Comparison of ENCODE assay signal across 40 cellular contexts in the genomic region with DNA sequence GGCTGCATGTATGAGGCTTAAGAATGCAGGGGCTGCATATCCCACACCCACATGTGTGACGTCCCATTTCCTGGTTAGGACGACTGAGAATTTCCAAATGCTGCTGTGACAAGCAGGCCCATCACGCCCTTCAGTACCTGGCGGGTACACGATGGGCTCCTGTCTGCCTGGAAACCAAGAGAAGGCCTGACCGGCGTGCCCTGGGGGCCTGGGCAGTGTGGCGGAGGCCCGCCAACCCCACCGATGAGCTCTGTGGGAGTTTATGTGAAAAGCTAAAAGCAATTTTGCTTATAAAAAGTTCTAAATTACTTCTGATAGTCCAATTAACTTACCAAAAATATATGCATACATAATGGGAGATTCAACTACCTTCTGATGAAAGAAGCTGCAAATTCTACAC.
"Had no signal": no experiment of that assay in that cellular context is flagged by ENCODE, and none has a peak within 500 bp of the region (broad histone marks: within the 10 kb centered on the region; RNA-seq: fewer than 3 reads in every experiment).

No MANE protein-coding gene starts in this region.

- H3K4me1 Mint-ChIP-seq: activated naive CD4-positive, alpha-beta T cell treated with anti-CD3 and anti-CD28 coated beads, Interleukin-2, amount 10 ng/mL, durations not matched to agents 7 days and 5 days; activated naive CD4-positive, alpha-beta T cell treated with anti-CD3 and anti-CD28 coated beads, Interleukin-2, amount 50 U/mL, for 24 hours; activated naive CD8-positive, alpha-beta T cell treated with anti-CD3 and anti-CD28 coated beads for 36 hours; activated naive CD8-positive, alpha-beta T cell treated with anti-CD3 and anti-CD28 coated beads, Interleukin-2, amount 10 ng/mL, durations not matched to agents 7 days and 5 days; activated naive CD8-positive, alpha-beta T cell treated with anti-CD3 and anti-CD28 coated beads, Interleukin-2, amount 50 U/mL, for 24 hours; activated T-helper 17 cell treated with anti-CD3 and anti-CD28 coated beads, Interleukin-2, amount 50 U/mL, for 72 hours; central memory CD8-positive, alpha-beta T cell had no signal

- H3K27ac ChIP-seq: adrenal gland, ascending aorta, body of pancreas, brain microvascular endothelial cell, breast epithelium, cardiac muscle cell had no signal

- H3K27ac Mint-ChIP-seq: activated naive CD4-positive, alpha-beta T cell treated with anti-CD3 and anti-CD28 coated beads for 36 hours; activated naive CD4-positive, alpha-beta T cell treated with anti-CD3 and anti-CD28 coated beads, Interleukin-2, amount 10 ng/mL, durations not matched to agents 7 days and 5 days; activated naive CD4-positive, alpha-beta T cell treated with anti-CD3 and anti-CD28 coated beads, Interleukin-2, amount 50 U/mL, for 24 hours; activated naive CD4-positive, alpha-beta T cell treated with anti-CD3 and anti-CD28 coated beads, Interleukin-2, amount 50 U/mL, for 72 hours; activated naive CD8-positive, alpha-beta T cell; activated naive CD8-positive, alpha-beta T cell treated with anti-CD3 and anti-CD28 coated beads for 36 hours; activated naive CD8-positive, alpha-beta T cell treated with anti-CD3 and anti-CD28 coated beads, Interleukin-2, amount 10 ng/mL, durations not matched to agents 7 days and 5 days; activated naive CD8-positive, alpha-beta T cell treated with anti-CD3 and anti-CD28 coated beads, Interleukin-2, amount 50 U/mL, for 24 hours; activated T-cell treated with anti-CD3 and anti-CD28 coated beads, Interleukin-2, amount 50 U/mL, for 24 hours; activated T-cell treated with anti-CD3 and anti-CD28 coated beads, Interleukin-2, amount 50 U/mL, for 72 hours; activated T-helper 1 cell treated with anti-CD3 and anti-CD28 coated beads, Interleukin-12 subunit alpha, Interleukin-12 subunit beta, Interleukin-2, Interleukin-4 antibody, amounts not matched to agents 30 ng/mL and 10 ng/mL and 1 ng/mL, durations not matched to agents 14 hours and 24 hours and 36 hours; activated T-helper 17 cell treated with anti-CD3 and anti-CD28 coated beads, Interleukin-2, amount 50 U/mL, for 72 hours; activated T-helper 2 cell treated with anti-CD3 and anti-CD28 coated beads, Interferon-gamma antibody, Interleukin-2, Interleukin-4, amounts not matched to agents 10 μg/mL and 5 μg/mL and 100 μg/mL, durations not matched to agents 14 hours and 24 hours and 36 hours; brain had no signal

- H3K36me3 Mint-ChIP-seq: activated naive CD4-positive, alpha-beta T cell treated with anti-CD3 and anti-CD28 coated beads, Interleukin-2, amount 10 ng/mL, durations not matched to agents 7 days and 5 days; activated naive CD4-positive, alpha-beta T cell treated with anti-CD3 and anti-CD28 coated beads, Interleukin-2, amount 50 U/mL, for 24 hours; activated naive CD4-positive, alpha-beta T cell treated with anti-CD3 and anti-CD28 coated beads, Interleukin-2, amount 50 U/mL, for 72 hours; activated naive CD8-positive, alpha-beta T cell; activated naive CD8-positive, alpha-beta T cell treated with anti-CD3 and anti-CD28 coated beads for 36 hours; activated naive CD8-positive, alpha-beta T cell treated with anti-CD3 and anti-CD28 coated beads, Interleukin-2, amount 10 ng/mL, durations not matched to agents 7 days and 5 days; brain had no signal

- H3K4me3 Mint-ChIP-seq: activated naive CD4-positive, alpha-beta T cell treated with anti-CD3 and anti-CD28 coated beads for 36 hours; activated naive CD4-positive, alpha-beta T cell treated with anti-CD3 and anti-CD28 coated beads, Interleukin-2, amount 10 ng/mL, durations not matched to agents 7 days and 5 days; activated naive CD4-positive, alpha-beta T cell treated with anti-CD3 and anti-CD28 coated beads, Interleukin-2, amount 50 U/mL, for 24 hours; activated naive CD8-positive, alpha-beta T cell; activated naive CD8-positive, alpha-beta T cell treated with anti-CD3 and anti-CD28 coated beads for 36 hours; activated naive CD8-positive, alpha-beta T cell treated with anti-CD3 and anti-CD28 coated beads, Interleukin-2, amount 10 ng/mL, durations not matched to agents 7 days and 5 days; activated naive CD8-positive, alpha-beta T cell treated with anti-CD3 and anti-CD28 coated beads, Interleukin-2, amount 50 U/mL, for 24 hours; activated T-cell treated with anti-CD3 and anti-CD28 coated beads, Interleukin-2, amount 50 U/mL, for 24 hours; activated T-cell treated with anti-CD3 and anti-CD28 coated beads, Interleukin-2, amount 50 U/mL, for 4 hours; activated T-cell treated with anti-CD3 and anti-CD28 coated beads, Interleukin-2, amount 50 U/mL, for 72 hours; activated T-helper 1 cell treated with anti-CD3 and anti-CD28 coated beads, Interleukin-12 subunit alpha, Interleukin-12 subunit beta, Interleukin-2, Interleukin-4 antibody, amounts not matched to agents 30 ng/mL and 10 ng/mL and 1 ng/mL, durations not matched to agents 14 hours and 24 hours and 36 hours; activated T-helper 17 cell treated with anti-CD3 and anti-CD28 coated beads, Interleukin-2, amount 50 U/mL, for 72 hours; brain; central memory CD8-positive, alpha-beta T cell had no signal

- FAIRE-seq: astrocyte, bronchial epithelial cell had no signal

- H3K4me3 ChIP-seq: adrenal gland, ascending aorta, body of pancreas, breast epithelium, cardiac muscle cell had no signal

- DNase-seq: activated effector memory CD4-positive, alpha-beta T cell treated with anti-CD3 and anti-CD28 coated beads, Interleukin-2, amount 50 U/mL, for 16 hours; activated effector memory CD4-positive, alpha-beta T cell treated with Interleukin-2 at 50 U/mL for 16 hours; activated gamma-delta T cell; activated gamma-delta T cell treated with Interleukin-2 at 50 U/mL for 16 hours; activated naive CD4-positive, alpha-beta T cell; activated naive CD4-positive, alpha-beta T cell treated with anti-CD3 and anti-CD28 coated beads for 36 hours; activated naive CD4-positive, alpha-beta T cell treated with anti-CD3 and anti-CD28 coated beads, Interleukin-2, amount 10 ng/mL, durations not matched to agents 7 days and 5 days; activated naive CD4-positive, alpha-beta T cell treated with anti-CD3 and anti-CD28 coated beads, Interleukin-2, amount 50 U/mL, for 16 hours; activated naive CD4-positive, alpha-beta T cell treated with Interleukin-2 at 50 U/mL for 16 hours; activated naive CD8-positive, alpha-beta T cell treated with anti-CD3 and anti-CD28 coated beads for 36 hours; activated naive CD8-positive, alpha-beta T cell treated with anti-CD3 and anti-CD28 coated beads, Interleukin-2, amount 10 ng/mL, durations not matched to agents 7 days and 5 days; activated naive CD8-positive, alpha-beta T cell treated with anti-CD3 and anti-CD28 coated beads, Interleukin-2, amount 50 U/mL, for 24 hours; activated T-cell treated with anti-CD3 and anti-CD28 coated beads, Interleukin-2, amount 50 U/mL, for 1 hour; activated T-cell treated with anti-CD3 and anti-CD28 coated beads, Interleukin-2, amount 50 U/mL, for 24 hours; activated T-cell treated with anti-CD3 and anti-CD28 coated beads, Interleukin-2, amount 50 U/mL, for 4 hours; activated T-cell treated with anti-CD3 and anti-CD28 coated beads, Interleukin-2, amount 50 U/mL, for 48 hours; activated T-cell treated with anti-CD3 and anti-CD28 coated beads, Interleukin-2, amount 50 U/mL, for 72 hours; adrenal gland; amniotic stem cell; amygdala; anterior cingulate cortex; aorta; body of pancreas; brain microvascular endothelial cell; caudate nucleus; central memory CD4-positive, alpha-beta T cell; cerebellar nuclear complex had no signal

- H3K4me1 ChIP-seq: adrenal gland, ascending aorta, body of pancreas, breast epithelium had no signal

- H3K27me3 Mint-ChIP-seq: activated naive CD4-positive, alpha-beta T cell treated with anti-CD3 and anti-CD28 coated beads, Interleukin-2, amount 10 ng/mL, durations not matched to agents 7 days and 5 days; activated naive CD4-positive, alpha-beta T cell treated with anti-CD3 and anti-CD28 coated beads, Interleukin-2, amount 50 U/mL, for 24 hours; activated naive CD8-positive, alpha-beta T cell; activated naive CD8-positive, alpha-beta T cell treated with anti-CD3 and anti-CD28 coated beads for 36 hours; activated naive CD8-positive, alpha-beta T cell treated with anti-CD3 and anti-CD28 coated beads, Interleukin-2, amount 10 ng/mL, durations not matched to agents 7 days and 5 days; activated naive CD8-positive, alpha-beta T cell treated with anti-CD3 and anti-CD28 coated beads, Interleukin-2, amount 50 U/mL, for 24 hours; activated T-cell treated with anti-CD3 and anti-CD28 coated beads, Interleukin-2, amount 50 U/mL, for 24 hours; activated T-helper 17 cell treated with anti-CD3 and anti-CD28 coated beads, Interleukin-2, amount 50 U/mL, for 72 hours; central memory CD8-positive, alpha-beta T cell had no signal

- H3K9me3 Mint-ChIP-seq: activated naive CD4-positive, alpha-beta T cell treated with anti-CD3 and anti-CD28 coated beads for 36 hours; activated naive CD4-positive, alpha-beta T cell treated with anti-CD3 and anti-CD28 coated beads, Interleukin-2, amount 50 U/mL, for 24 hours; activated naive CD4-positive, alpha-beta T cell treated with anti-CD3 and anti-CD28 coated beads, Interleukin-2, amount 50 U/mL, for 72 hours; activated naive CD8-positive, alpha-beta T cell treated with anti-CD3 and anti-CD28 coated beads for 36 hours; activated naive CD8-positive, alpha-beta T cell treated with anti-CD3 and anti-CD28 coated beads, Interleukin-2, amount 10 ng/mL, durations not matched to agents 7 days and 5 days; activated naive CD8-positive, alpha-beta T cell treated with anti-CD3 and anti-CD28 coated beads, Interleukin-2, amount 50 U/mL, for 24 hours; activated T-cell treated with anti-CD3 and anti-CD28 coated beads, Interleukin-2, amount 50 U/mL, for 24 hours; activated T-cell treated with anti-CD3 and anti-CD28 coated beads, Interleukin-2, amount 50 U/mL, for 4 hours; activated T-cell treated with anti-CD3 and anti-CD28 coated beads, Interleukin-2, amount 50 U/mL, for 72 hours; activated T-helper 1 cell treated with anti-CD3 and anti-CD28 coated beads, Interleukin-12 subunit alpha, Interleukin-12 subunit beta, Interleukin-2, Interleukin-4 antibody, amounts not matched to agents 30 ng/mL and 10 ng/mL and 1 ng/mL, durations not matched to agents 14 hours and 24 hours and 36 hours; activated T-helper 2 cell treated with anti-CD3 and anti-CD28 coated beads, Interferon-gamma antibody, Interleukin-2, Interleukin-4, amounts not matched to agents 10 μg/mL and 5 μg/mL and 100 μg/mL, durations not matched to agents 14 hours and 24 hours and 36 hours; central memory CD8-positive, alpha-beta T cell had no signal

- H3K9me3 ChIP-seq: adrenal gland, ascending aorta, body of pancreas, breast epithelium had no signal

- H3K36me3 ChIP-seq: adrenal gland, ascending aorta, brain microvascular endothelial cell, breast epithelium, cardiac muscle cell had no signal

- H3K27me3 ChIP-seq: adrenal gland, ascending aorta, body of pancreas, brain microvascular endothelial cell, cardiac muscle cell had no signal
